Comparison of ENCODE assay signal across 15 cellular contexts in the genomic region with DNA sequence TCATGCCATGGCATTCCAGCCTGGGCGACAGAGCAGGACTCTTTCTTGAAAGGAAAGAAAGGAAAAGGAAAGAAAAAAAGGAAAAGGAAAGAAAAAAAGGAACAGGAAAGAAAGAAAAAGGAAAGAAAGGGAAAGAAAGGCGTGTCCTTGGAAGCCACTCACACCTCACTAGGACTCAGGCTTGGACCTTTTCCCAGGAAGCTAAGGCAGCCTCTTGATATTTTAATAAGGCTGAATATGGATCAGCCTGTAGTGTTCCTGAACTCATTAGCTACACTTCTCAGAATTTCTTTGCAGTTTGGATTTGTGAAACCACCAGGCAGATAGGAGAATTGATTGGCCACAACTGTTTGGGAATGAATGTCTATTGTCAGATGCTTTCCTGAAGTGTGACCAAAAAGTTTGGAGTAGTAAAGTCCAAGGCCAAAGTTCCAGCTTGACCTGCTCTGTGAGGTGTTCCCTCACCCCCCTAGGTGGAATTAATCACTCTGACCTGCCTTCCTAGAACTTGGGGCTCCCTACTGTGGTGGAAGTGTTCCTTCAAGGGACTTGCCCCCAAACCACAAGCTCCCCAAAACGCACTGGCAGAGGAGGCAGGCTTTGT.
"Had no signal": no experiment of that assay in that cellular context is flagged by ENCODE, and none has a peak within 500 bp of the region (broad histone marks: within the 10 kb centered on the region; RNA-seq: fewer than 3 reads in every experiment).

No MANE protein-coding gene starts in this region.

- H3K4me3 Mint-ChIP-seq: activated CD4-positive, alpha-beta T cell treated with anti-CD3 and anti-CD28 coated beads for 36 hours; activated naive CD8-positive, alpha-beta T cell; dendritic cell treated with granulocyte-macrophage colony-stimulating factor and Interleukin-4, amounts not matched to agents 40 ng/mL and 50 ng/mL, for 4 days; mesothelial cell of epicardium; nephron had no signal

- H3K27me3 ChIP-seq: cardiac muscle cell, hepatocyte, tibial artery had no signal

- H3K36me3 ChIP-seq: cardiac muscle cell, tibial artery had no signal

- DNase-seq: activated CD4-positive, alpha-beta T cell treated with anti-CD3 and anti-CD28 coated beads for 36 hours; activated CD4-positive, alpha-beta T cell treated with anti-CD3 and anti-CD28 coated beads, Interleukin-2, amount 50 U/mL, for 48 hours; effector CD8-positive, alpha-beta T cell; left cardiac atrium; nucleus accumbens; stimulated activated CD4-positive, alpha-beta T cell treated with anti-CD3 and anti-CD28 coated beads, Interleukin-2, amount 100 ng/mL, for 24 hours; stimulated activated naive CD4-positive, alpha-beta T cell treated with Interleukin-2 at 50 U/mL for 16 hours; tibial artery had no signal

- H3K27me3 Mint-ChIP-seq: activated CD4-positive, alpha-beta T cell treated with anti-CD3 and anti-CD28 coated beads for 36 hours; dendritic cell treated with granulocyte-macrophage colony-stimulating factor and Interleukin-4, amounts not matched to agents 40 ng/mL and 50 ng/mL, for 4 days had no signal

- ATAC-seq: activated CD4-positive, alpha-beta T cell treated with anti-CD3 and anti-CD28 coated beads for 36 hours; left cardiac atrium had no signal

- H3K4me1 ChIP-seq: tibial artery had no signal

- H3K9me3 Mint-ChIP-seq: dendritic cell treated with granulocyte-macrophage colony-stimulating factor and Interleukin-4, amounts not matched to agents 40 ng/mL and 50 ng/mL, for 4 days; mesothelial cell of epicardium; nephron had no signal

- H3K36me3 Mint-ChIP-seq: mesothelial cell of epicardium had no signal

- H2AFZ ChIP-seq: hepatocyte had no signal

- H3K4me2 ChIP-seq: hepatocyte had no signal

- H3K4me3 ChIP-seq: cardiac muscle cell, hepatocyte, lung, tibial artery had no signal

- H3K9me3 ChIP-seq: tibial artery had no signal

- H3K27ac ChIP-seq: cardiac muscle cell, hepatocyte, tibial artery had no signal

- H3K79me2 ChIP-seq: hepatocyte had no signal

- H3K27ac Mint-ChIP-seq: activated CD4-positive, alpha-beta T cell treated with anti-CD3 and anti-CD28 coated beads for 36 hours; activated naive CD8-positive, alpha-beta T cell; dendritic cell treated with granulocyte-macrophage colony-stimulating factor and Interleukin-4, amounts not matched to agents 40 ng/mL and 50 ng/mL, for 4 days; mesothelial cell of epicardium; nephron had no signal
